In genomic region chr11:3580487-3581388, GRCh38 we compare ENCODE assay signal across 8 cellular contexts.
DNase-seq lines count a peak whose midpoint lies in the region; ATAC-seq, FAIRE-seq and TF ChIP-seq lines count a peak whose summit lies in the region.
"Not testable (repeated sequence)": the region's sequence is repeated elsewhere in the genome, so short reads cannot be mapped to it uniquely, and the experiment has no call there.

No MANE protein-coding gene starts in this region.

- POLR2A ChIA-PET in WTC11 (lab: Charles Lee) = not testable (repeated sequence)

- H3K36me3 Mint-ChIP-seq in WTC11; activated naive CD8-positive, alpha-beta T cell treated with anti-CD3 and anti-CD28 coated beads, Interleukin-2, amount 50 U/mL, for 24 hours (ENCODE audit: low read depth); natural killer cell: not testable (repeated sequence)

- peaks cover 31% of the 10 kb centered on the region for H3K27me3 Mint-ChIP-seq in WTC11 (ENCODE audit: low read depth)
- peaks cover 40% of the 10 kb centered on the region for H3K27me3 Mint-ChIP-seq in activated naive CD8-positive, alpha-beta T cell treated with anti-CD3 and anti-CD28 coated beads, Interleukin-2, amount 50 U/mL, for 24 hours
- peaks cover 23 to 51% of the 10 kb centered on the region in 2 donors for H3K27me3 Mint-ChIP-seq in natural killer cell (ENCODE audit: low read depth in 2 of 2)

- not testable (repeated sequence) for H3K27ac Mint-ChIP-seq in WTC11; activated naive CD8-positive, alpha-beta T cell treated with anti-CD3 and anti-CD28 coated beads, Interleukin-2, amount 50 U/mL, for 24 hours; natural killer cell

- H3K9me3 Mint-ChIP-seq in WTC11; activated naive CD8-positive, alpha-beta T cell treated with anti-CD3 and anti-CD28 coated beads, Interleukin-2, amount 50 U/mL, for 24 hours; natural killer cell: not testable (repeated sequence)

- H3K4me1 Mint-ChIP-seq in WTC11 (peaks cover 62% of the 10 kb centered on the region), natural killer cell (peaks cover 0 to 18% of the 10 kb centered on the region in 2 donors)
- H3K4me1 Mint-ChIP-seq in activated naive CD8-positive, alpha-beta T cell treated with anti-CD3 and anti-CD28 coated beads, Interleukin-2, amount 50 U/mL, for 24 hours = not testable (repeated sequence)

- not testable (repeated sequence) for FAIRE-seq in H54 (lab: Jason Lieb, UNC)

- TF ChIP-seq POLR2A in H54 (IDR thresholded peaks at IDR 0.05; ENCODE audit: low read depth, low read length) = not testable (repeated sequence)

- intact Hi-C loops in head of caudate nucleus (cut with DNase I) = not testable (repeated sequence)
- intact Hi-C loops in natural killer cell (cut with micrococcal nuclease) = loop anchor here (10.0 kb wide), 1 partner anchor 126 kb away; no protein-coding TSS in a partner anchor

- H3K4me3 Mint-ChIP-seq in WTC11 (peak overlapping the region; percentile 76), natural killer cell (peak overlapping the region; percentile 80)
- H3K4me3 Mint-ChIP-seq in activated naive CD8-positive, alpha-beta T cell treated with anti-CD3 and anti-CD28 coated beads, Interleukin-2, amount 50 U/mL, for 24 hours = peak overlapping the region; percentile 38

- not testable (repeated sequence) for DNase-seq in AG09309 (ENCODE audit: low read depth)
- DNase-seq in H54 (ENCODE audit: insufficient read length, low spot score) (peak; percentile 23), NCI-H510A treated with DMSO at 0.1 percent for 48 hours (lab: John Stamatoyannopoulos, UW) (peak; percentile 15), WTC11 (ENCODE audit: low spot score) (peak; percentile 77), head of caudate nucleus (peak in 36 of 42 donors; percentile 7 to 80 (median 46)), natural killer cell (peak; percentile 69)
- DNase-seq in activated naive CD8-positive, alpha-beta T cell treated with anti-CD3 and anti-CD28 coated beads, Interleukin-2, amount 50 U/mL, for 24 hours = peak; percentile 73
- peak; percentile 20 to 47 (median 26) for DNase-seq in stimulated activated CD4-positive, alpha-beta T cell treated with anti-CD3 and anti-CD28 coated beads, TNF-alpha, amount 100 ng/mL, for 48 hours (ENCODE audit: low read depth in 3 of 3)

- peak; percentile 28 for TF ChIP-seq CTCF in AG09309 (IDR thresholded peaks at IDR 0.05; ENCODE audit: control insufficient read depth, insufficient read depth, low read depth, low read length, missing control alignments)
- TF ChIP-seq CTCF in WTC11 (IDR thresholded peaks at IDR 0.05) = peak; percentile 59; the same call in 1 of the 2 replicates
- TF ChIP-seq CTCF in natural killer cell (IDR thresholded peaks at IDR 0.05) = peak; percentile 63

- ATAC-seq in WTC11 = peak; percentile 87
- ATAC-seq in activated naive CD8-positive, alpha-beta T cell treated with anti-CD3 and anti-CD28 coated beads, Interleukin-2, amount 50 U/mL, for 24 hours = not testable (repeated sequence)
- peak in 1 of 3 donors; percentile 46 for ATAC-seq in natural killer cell

- H3K4me3 ChIP-seq in AG09309 (ENCODE audit: control insufficient read depth, low read depth, low read length) = peak overlapping the region; percentile 33

- CTCF ChIA-PET in WTC11 (lab: Charles Lee) = interaction anchor here (1.0 to 2.4 kb wide), 3 partner anchors 28 to 103 kb away, joined by 3 to 9 read pairs (median 4); no protein-coding TSS in a partner anchor

TF ChIP-seq in WTC11, 78 proteins besides CTCF, POLR2A, EP300 and RAD21:
- TF ChIP-seq ZNF121 (CRISPR knock-in tag; IDR thresholded peaks at IDR 0.05) = peak; percentile 99
- TF ChIP-seq MAX (CRISPR knock-in tag; IDR thresholded peaks at IDR 0.05) = 0 out of 2 replicates have a peak, but pooled peaks have one; percentile 29
- peak; percentile 46; the same call in 1 of the 2 replicates for TF ChIP-seq HMGXB4 (CRISPR knock-in tag; IDR thresholded peaks at IDR 0.05)
- 0 out of 2 replicates have a peak, but pooled peaks have one; percentile 36 for TF ChIP-seq E2F5 (CRISPR knock-in tag; IDR thresholded peaks at IDR 0.05)
